Comparison of ENCODE assay signal across 2 cellular contexts in the genomic region with DNA sequence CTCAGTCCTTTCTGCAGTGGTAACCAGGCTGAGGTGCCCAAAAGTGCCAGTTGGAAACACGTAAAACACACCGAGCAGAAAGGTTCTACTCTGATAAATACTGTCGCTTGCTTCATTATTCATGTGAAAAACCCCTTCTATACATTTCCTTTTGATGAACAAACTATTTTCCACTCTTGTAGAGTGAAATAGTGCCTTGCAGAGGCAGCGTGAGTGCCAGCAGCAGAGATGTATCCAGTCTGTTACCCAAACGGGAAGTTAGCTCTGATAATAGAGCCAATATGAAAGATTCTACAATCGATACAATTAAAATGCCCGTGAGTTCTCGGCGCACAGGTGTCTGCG.
TF ChIP-seq lines count a peak whose summit lies in the region.

No MANE protein-coding gene starts in this region.

TF ChIP-seq in SK-N-SH, 30 proteins besides CTCF, POLR2A, EP300 and RAD21:
- TF ChIP-seq FOXM1 (IDR thresholded peaks at IDR 0.05; ENCODE audit: low read depth) (no peak), EZH2phosphoT487 (IDR thresholded peaks at IDR 0.05; ENCODE audit: borderline replicate concordance, low read depth) (no peak), NFIC (IDR thresholded peaks at IDR 0.05; ENCODE audit: borderline replicate concordance) (no peak), YY1 (IDR thresholded peaks at IDR 0.05; ENCODE audit: low read depth) (no peak), MEF2A (IDR thresholded peaks at IDR 0.05; ENCODE audit: borderline replicate concordance, low read depth) (no peak), RCOR1 (IDR thresholded peaks at IDR 0.05; ENCODE audit: low read length) (no peak)
- TF ChIP-seq, protein P1, sequence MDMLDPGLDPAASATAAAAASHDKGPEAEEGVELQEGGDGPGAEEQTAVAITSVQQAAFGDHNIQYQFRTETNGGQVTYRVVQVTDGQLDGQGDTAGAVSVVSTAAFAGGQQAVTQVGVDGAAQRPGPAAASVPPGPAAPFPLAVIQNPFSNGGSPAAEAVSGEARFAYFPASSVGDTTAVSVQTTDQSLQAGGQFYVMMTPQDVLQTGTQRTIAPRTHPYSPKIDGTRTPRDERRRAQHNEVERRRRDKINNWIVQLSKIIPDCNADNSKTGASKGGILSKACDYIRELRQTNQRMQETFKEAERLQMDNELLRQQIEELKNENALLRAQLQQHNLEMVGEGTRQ (IDR thresholded peaks at IDR 0.05; ENCODE audit: borderline replicate concordance, low read depth, low read length): no peak
- TF ChIP-seq, protein P2, sequence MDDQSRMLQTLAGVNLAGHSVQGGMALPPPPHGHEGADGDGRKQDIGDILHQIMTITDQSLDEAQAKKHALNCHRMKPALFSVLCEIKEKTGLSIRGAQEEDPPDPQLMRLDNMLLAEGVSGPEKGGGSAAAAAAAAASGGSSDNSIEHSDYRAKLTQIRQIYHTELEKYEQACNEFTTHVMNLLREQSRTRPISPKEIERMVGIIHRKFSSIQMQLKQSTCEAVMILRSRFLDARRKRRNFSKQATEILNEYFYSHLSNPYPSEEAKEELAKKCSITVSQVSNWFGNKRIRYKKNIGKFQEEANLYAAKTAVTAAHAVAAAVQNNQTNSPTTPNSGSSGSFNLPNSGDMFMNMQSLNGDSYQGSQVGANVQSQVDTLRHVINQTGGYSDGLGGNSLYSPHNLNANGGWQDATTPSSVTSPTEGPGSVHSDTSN (IDR thresholded peaks at IDR 0.05): no peak

TF ChIP-seq in SK-N-SH treated with all-trans-retinoic acid at 6 μM for 48 hours, 23 proteins besides CTCF, POLR2A, EP300 and RAD21:
- no peak for TF ChIP-seq ARNTL (CRISPR knock-in tag; IDR thresholded peaks at IDR 0.05; ENCODE audit: borderline replicate concordance, low read depth)
- TF ChIP-seq ZNF8 (CRISPR knock-in tag; IDR thresholded peaks at IDR 0.05): no peak
- TF ChIP-seq BACH2 (CRISPR knock-in tag; IDR thresholded peaks at IDR 0.05; ENCODE audit: borderline replicate concordance): no peak
- TF ChIP-seq, protein P3, sequence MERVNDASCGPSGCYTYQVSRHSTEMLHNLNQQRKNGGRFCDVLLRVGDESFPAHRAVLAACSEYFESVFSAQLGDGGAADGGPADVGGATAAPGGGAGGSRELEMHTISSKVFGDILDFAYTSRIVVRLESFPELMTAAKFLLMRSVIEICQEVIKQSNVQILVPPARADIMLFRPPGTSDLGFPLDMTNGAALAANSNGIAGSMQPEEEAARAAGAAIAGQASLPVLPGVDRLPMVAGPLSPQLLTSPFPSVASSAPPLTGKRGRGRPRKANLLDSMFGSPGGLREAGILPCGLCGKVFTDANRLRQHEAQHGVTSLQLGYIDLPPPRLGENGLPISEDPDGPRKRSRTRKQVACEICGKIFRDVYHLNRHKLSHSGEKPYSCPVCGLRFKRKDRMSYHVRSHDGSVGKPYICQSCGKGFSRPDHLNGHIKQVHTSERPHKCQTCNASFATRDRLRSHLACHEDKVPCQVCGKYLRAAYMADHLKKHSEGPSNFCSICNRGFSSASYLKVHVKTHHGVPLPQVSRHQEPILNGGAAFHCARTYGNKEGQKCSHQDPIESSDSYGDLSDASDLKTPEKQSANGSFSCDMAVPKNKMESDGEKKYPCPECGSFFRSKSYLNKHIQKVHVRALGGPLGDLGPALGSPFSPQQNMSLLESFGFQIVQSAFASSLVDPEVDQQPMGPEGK (CRISPR knock-in tag; IDR thresholded peaks at IDR 0.05; ENCODE audit: borderline replicate concordance): no peak
- TF ChIP-seq CSDC2 (CRISPR knock-in tag; IDR thresholded peaks at IDR 0.05): no peak
- TF ChIP-seq RARB (CRISPR knock-in tag; IDR thresholded peaks at IDR 0.05): no peak
- no peak for TF ChIP-seq ZNF70 (CRISPR knock-in tag; IDR thresholded peaks at IDR 0.05)
- TF ChIP-seq ZC3H10 (CRISPR knock-in tag; IDR thresholded peaks at IDR 0.05): no peak
- TF ChIP-seq ISL1 (CRISPR knock-in tag; IDR thresholded peaks at IDR 0.05): no peak
- TF ChIP-seq, protein P4, sequence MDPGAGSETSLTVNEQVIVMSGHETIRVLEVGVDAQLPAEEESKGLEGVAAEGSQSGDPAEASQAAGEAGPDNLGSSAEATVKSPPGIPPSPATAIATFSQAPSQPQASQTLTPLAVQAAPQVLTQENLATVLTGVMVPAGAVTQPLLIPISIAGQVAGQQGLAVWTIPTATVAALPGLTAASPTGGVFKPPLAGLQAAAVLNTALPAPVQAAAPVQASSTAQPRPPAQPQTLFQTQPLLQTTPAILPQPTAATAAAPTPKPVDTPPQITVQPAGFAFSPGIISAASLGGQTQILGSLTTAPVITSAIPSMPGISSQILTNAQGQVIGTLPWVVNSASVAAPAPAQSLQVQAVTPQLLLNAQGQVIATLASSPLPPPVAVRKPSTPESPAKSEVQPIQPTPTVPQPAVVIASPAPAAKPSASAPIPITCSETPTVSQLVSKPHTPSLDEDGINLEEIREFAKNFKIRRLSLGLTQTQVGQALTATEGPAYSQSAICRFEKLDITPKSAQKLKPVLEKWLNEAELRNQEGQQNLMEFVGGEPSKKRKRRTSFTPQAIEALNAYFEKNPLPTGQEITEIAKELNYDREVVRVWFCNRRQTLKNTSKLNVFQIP (CRISPR knock-in tag; IDR thresholded peaks at IDR 0.05; ENCODE audit: borderline replicate concordance, low read depth): no peak
- TF ChIP-seq TCF4 (CRISPR knock-in tag; IDR thresholded peaks at IDR 0.05; ENCODE audit: borderline replicate concordance): no peak
- TF ChIP-seq, protein P5, sequence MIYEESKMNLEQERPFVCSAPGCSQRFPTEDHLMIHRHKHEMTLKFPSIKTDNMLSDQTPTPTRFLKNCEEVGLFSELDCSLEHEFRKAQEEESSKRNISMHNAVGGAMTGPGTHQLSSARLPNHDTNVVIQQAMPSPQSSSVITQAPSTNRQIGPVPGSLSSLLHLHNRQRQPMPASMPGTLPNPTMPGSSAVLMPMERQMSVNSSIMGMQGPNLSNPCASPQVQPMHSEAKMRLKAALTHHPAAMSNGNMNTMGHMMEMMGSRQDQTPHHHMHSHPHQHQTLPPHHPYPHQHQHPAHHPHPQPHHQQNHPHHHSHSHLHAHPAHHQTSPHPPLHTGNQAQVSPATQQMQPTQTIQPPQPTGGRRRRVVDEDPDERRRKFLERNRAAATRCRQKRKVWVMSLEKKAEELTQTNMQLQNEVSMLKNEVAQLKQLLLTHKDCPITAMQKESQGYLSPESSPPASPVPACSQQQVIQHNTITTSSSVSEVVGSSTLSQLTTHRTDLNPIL (CRISPR knock-in tag; IDR thresholded peaks at IDR 0.05; ENCODE audit: low read depth): no peak
- TF ChIP-seq, protein P6, sequence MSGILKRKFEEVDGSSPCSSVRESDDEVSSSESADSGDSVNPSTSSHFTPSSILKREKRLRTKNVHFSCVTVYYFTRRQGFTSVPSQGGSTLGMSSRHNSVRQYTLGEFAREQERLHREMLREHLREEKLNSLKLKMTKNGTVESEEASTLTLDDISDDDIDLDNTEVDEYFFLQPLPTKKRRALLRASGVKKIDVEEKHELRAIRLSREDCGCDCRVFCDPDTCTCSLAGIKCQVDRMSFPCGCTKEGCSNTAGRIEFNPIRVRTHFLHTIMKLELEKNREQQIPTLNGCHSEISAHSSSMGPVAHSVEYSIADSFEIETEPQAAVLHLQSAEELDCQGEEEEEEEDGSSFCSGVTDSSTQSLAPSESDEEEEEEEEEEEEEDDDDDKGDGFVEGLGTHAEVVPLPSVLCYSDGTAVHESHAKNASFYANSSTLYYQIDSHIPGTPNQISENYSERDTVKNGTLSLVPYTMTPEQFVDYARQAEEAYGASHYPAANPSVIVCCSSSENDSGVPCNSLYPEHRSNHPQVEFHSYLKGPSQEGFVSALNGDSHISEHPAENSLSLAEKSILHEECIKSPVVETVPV (CRISPR knock-in tag; IDR thresholded peaks at IDR 0.05): no peak
- TF ChIP-seq, protein P7, sequence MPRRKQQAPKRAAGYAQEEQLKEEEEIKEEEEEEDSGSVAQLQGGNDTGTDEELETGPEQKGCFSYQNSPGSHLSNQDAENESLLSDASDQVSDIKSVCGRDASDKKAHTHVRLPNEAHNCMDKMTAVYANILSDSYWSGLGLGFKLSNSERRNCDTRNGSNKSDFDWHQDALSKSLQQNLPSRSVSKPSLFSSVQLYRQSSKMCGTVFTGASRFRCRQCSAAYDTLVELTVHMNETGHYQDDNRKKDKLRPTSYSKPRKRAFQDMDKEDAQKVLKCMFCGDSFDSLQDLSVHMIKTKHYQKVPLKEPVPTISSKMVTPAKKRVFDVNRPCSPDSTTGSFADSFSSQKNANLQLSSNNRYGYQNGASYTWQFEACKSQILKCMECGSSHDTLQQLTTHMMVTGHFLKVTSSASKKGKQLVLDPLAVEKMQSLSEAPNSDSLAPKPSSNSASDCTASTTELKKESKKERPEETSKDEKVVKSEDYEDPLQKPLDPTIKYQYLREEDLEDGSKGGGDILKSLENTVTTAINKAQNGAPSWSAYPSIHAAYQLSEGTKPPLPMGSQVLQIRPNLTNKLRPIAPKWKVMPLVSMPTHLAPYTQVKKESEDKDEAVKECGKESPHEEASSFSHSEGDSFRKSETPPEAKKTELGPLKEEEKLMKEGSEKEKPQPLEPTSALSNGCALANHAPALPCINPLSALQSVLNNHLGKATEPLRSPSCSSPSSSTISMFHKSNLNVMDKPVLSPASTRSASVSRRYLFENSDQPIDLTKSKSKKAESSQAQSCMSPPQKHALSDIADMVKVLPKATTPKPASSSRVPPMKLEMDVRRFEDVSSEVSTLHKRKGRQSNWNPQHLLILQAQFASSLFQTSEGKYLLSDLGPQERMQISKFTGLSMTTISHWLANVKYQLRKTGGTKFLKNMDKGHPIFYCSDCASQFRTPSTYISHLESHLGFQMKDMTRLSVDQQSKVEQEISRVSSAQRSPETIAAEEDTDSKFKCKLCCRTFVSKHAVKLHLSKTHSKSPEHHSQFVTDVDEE (CRISPR knock-in tag; IDR thresholded peaks at IDR 0.05): no peak
- no peak for TF ChIP-seq SNAI2 (CRISPR knock-in tag; IDR thresholded peaks at IDR 0.05)
- TF ChIP-seq TOX (CRISPR knock-in tag; IDR thresholded peaks at IDR 0.05; ENCODE audit: borderline replicate concordance): no peak
TF ChIP-seq in SK-N-SH treated with all-trans-retinoic acid at 6 μM for 48 hours: peak in this region for 0.
